Comparison of ENCODE assay signal across 7 cellular contexts in genomic region chr1:7692038-7692437, GRCh38.
"Had no signal": no experiment of that assay in that cellular context is flagged by ENCODE, and none has a peak within 500 bp of the region (broad histone marks: within the 10 kb centered on the region; RNA-seq: fewer than 3 reads in every experiment).

No MANE protein-coding gene starts in this region.

- H3K4me3 Mint-ChIP-seq: GM23338, H9, IgD-negative memory B cell had no signal

- H3K4me2 ChIP-seq: GM23338 had no signal

- H3K4me1 Mint-ChIP-seq: IgD-negative memory B cell had no signal

- ATAC-seq: GM23338 had no signal

- H3K4me3 ChIP-seq: GM23338 had no signal

- H3K36me3 Mint-ChIP-seq: IgD-negative memory B cell had no signal

- H2AFZ ChIP-seq: GM23338 had no signal

- DNase-seq: H9, HCEC 1CT had no signal

- H3K27ac Mint-ChIP-seq: GM23338, H9 had no signal

- FAIRE-seq: H1, H54, HTR-8/SVneo had no signal
